ENCODE assay signal across 2 cellular contexts in the genomic region with DNA sequence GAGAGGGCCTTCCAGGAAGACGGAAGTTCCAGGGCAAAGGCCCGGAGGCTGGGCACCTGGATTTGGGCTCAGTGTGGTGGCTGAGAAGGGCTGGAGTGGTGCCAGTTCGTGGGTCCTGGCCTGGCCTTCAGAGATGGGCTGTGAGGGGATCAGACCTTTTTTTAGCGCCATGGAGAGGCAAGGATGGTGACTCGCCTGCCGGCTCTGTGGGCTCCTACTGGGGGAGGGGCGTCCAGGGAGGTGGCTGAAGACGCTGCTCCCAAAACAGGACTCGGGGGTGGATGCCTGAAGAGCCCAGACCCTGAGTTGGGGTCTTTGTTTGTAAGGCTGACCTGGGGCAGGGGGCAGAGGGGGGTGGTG.
TF ChIP-seq lines count a peak whose summit lies in the region.

No MANE protein-coding gene starts in this region.

TF ChIP-seq in SK-N-SH, 30 proteins besides CTCF, POLR2A, EP300 and RAD21 (continued from another document):
- TF ChIP-seq ELF1 (IDR thresholded peaks at IDR 0.05) = no peak
- TF ChIP-seq REST (IDR thresholded peaks at IDR 0.05; ENCODE audit: low read depth, low read length) = no peak
- no peak for TF ChIP-seq YY1 (IDR thresholded peaks at IDR 0.05; ENCODE audit: low read depth)
- no peak for TF ChIP-seq TAF1 (IDR thresholded peaks at IDR 0.05; ENCODE audit: borderline replicate concordance, low read depth, low read length)
- no peak for TF ChIP-seq RCOR1 (IDR thresholded peaks at IDR 0.05; ENCODE audit: low read length)
- no peak for TF ChIP-seq RXRA (IDR thresholded peaks at IDR 0.05; ENCODE audit: borderline replicate concordance, low read depth)
- TF ChIP-seq JUND (IDR thresholded peaks at IDR 0.05) = no peak
- TF ChIP-seq FOXJ3 (CRISPR knock-in tag; IDR thresholded peaks at IDR 0.05) = no peak
- TF ChIP-seq GATA2 (CRISPR knock-in tag; IDR thresholded peaks at IDR 0.05) = no peak
- no peak for TF ChIP-seq RFX5 (IDR thresholded peaks at IDR 0.05; ENCODE audit: low read length)
- no peak for TF ChIP-seq MAX (IDR thresholded peaks at IDR 0.05; ENCODE audit: low read depth)
TF ChIP-seq in SK-N-SH: peak in this region for 0.

TF ChIP-seq in SK-N-SH treated with all-trans-retinoic acid at 6 μM for 48 hours, 23 proteins besides CTCF, POLR2A, EP300 and RAD21 (continued from another document):
- TF ChIP-seq CREB5 (CRISPR knock-in tag; IDR thresholded peaks at IDR 0.05; ENCODE audit: low read depth) (no peak), ESRRG (CRISPR knock-in tag; IDR thresholded peaks at IDR 0.05) (no peak), PPARA (CRISPR knock-in tag; IDR thresholded peaks at IDR 0.05; ENCODE audit: borderline replicate concordance) (no peak), ARNTL (CRISPR knock-in tag; IDR thresholded peaks at IDR 0.05; ENCODE audit: borderline replicate concordance, low read depth) (no peak), CSDC2 (CRISPR knock-in tag; IDR thresholded peaks at IDR 0.05) (no peak), RARB (CRISPR knock-in tag; IDR thresholded peaks at IDR 0.05) (no peak), TCF4 (CRISPR knock-in tag; IDR thresholded peaks at IDR 0.05; ENCODE audit: borderline replicate concordance) (no peak), ZNF8 (CRISPR knock-in tag; IDR thresholded peaks at IDR 0.05) (no peak), ZFP3 (CRISPR knock-in tag; IDR thresholded peaks at IDR 0.05) (no peak), BACH2 (CRISPR knock-in tag; IDR thresholded peaks at IDR 0.05; ENCODE audit: borderline replicate concordance) (no peak), OSR1 (CRISPR knock-in tag; IDR thresholded peaks at IDR 0.05) (no peak), ZNF565 (CRISPR knock-in tag; conservative IDR thresholded peaks at IDR 0.05; ENCODE audit: low read depth) (no peak), TSHZ2 (CRISPR knock-in tag; IDR thresholded peaks at IDR 0.05) (no peak)
- TF ChIP-seq, protein P1, sequence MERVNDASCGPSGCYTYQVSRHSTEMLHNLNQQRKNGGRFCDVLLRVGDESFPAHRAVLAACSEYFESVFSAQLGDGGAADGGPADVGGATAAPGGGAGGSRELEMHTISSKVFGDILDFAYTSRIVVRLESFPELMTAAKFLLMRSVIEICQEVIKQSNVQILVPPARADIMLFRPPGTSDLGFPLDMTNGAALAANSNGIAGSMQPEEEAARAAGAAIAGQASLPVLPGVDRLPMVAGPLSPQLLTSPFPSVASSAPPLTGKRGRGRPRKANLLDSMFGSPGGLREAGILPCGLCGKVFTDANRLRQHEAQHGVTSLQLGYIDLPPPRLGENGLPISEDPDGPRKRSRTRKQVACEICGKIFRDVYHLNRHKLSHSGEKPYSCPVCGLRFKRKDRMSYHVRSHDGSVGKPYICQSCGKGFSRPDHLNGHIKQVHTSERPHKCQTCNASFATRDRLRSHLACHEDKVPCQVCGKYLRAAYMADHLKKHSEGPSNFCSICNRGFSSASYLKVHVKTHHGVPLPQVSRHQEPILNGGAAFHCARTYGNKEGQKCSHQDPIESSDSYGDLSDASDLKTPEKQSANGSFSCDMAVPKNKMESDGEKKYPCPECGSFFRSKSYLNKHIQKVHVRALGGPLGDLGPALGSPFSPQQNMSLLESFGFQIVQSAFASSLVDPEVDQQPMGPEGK (CRISPR knock-in tag; IDR thresholded peaks at IDR 0.05; ENCODE audit: borderline replicate concordance) = no peak
- TF ChIP-seq, protein P2, sequence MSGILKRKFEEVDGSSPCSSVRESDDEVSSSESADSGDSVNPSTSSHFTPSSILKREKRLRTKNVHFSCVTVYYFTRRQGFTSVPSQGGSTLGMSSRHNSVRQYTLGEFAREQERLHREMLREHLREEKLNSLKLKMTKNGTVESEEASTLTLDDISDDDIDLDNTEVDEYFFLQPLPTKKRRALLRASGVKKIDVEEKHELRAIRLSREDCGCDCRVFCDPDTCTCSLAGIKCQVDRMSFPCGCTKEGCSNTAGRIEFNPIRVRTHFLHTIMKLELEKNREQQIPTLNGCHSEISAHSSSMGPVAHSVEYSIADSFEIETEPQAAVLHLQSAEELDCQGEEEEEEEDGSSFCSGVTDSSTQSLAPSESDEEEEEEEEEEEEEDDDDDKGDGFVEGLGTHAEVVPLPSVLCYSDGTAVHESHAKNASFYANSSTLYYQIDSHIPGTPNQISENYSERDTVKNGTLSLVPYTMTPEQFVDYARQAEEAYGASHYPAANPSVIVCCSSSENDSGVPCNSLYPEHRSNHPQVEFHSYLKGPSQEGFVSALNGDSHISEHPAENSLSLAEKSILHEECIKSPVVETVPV (CRISPR knock-in tag; IDR thresholded peaks at IDR 0.05) = no peak
